ENCODE assay signal across 10 cellular contexts in the genomic region with DNA sequence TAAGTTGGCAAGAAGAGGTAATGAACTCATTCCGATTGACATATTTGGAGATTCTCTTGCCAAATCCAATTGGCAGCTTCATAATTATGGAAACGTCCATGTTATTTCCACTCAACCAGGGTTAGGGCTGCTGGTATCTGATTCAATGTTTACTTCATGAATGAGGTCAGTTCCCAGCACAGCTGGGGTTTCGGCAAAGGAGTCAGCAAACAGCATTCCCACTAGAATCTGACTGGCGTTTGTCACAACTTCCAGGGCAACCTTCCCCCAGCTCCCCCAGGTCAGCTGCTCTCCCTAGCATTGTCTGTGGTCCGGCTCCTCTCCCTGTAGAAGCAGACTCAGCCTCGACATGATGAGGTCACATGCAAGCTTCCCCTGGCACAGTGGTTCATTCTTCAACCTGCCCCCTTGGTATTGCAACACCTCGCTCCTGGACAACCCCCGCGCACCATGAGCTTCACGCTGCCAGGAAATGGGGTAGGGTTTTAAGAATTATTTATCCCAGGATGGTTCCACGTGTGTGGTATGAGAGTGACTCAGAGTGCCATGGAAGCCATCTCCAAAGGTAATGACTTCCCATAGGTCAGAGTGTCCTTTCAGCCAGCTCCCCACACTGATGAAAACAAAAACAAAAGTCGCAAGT.
DNase-seq lines count a peak whose midpoint lies in the region; ATAC-seq and TF ChIP-seq lines count a peak whose summit lies in the region.
"Had no signal": no experiment of that assay in that cellular context is flagged by ENCODE, and none has a peak within 500 bp of the region (broad histone marks: within the 10 kb centered on the region; RNA-seq: fewer than 3 reads in every experiment).

No MANE protein-coding gene starts in this region.

- H3K27ac Mint-ChIP-seq in Calu3 (ENCODE audit: unreplicated experiment), result no peak overlapping the region
- H3K27ac Mint-ChIP-seq: dendritic cell treated with granulocyte-macrophage colony-stimulating factor and Interleukin-4, amounts not matched to agents 40 ng/mL and 50 ng/mL, for 4 days had no signal

- no TSS peak for BruUV-seq in Calu3 (replicated peaks; lab: Mats Ljungman, UMichigan)

- ATAC-seq in GM19452 (IDR thresholded peaks at IDR 0.05; ENCODE audit: unreplicated experiment) (no peak), HG03354 (IDR thresholded peaks at IDR 0.05; ENCODE audit: poor library complexity, severe bottlenecking, unreplicated experiment) (no peak), GM21526 (IDR thresholded peaks at IDR 0.05; ENCODE audit: low FRiP score, unreplicated experiment) (no peak)

- intact Hi-C loops in Calu3 (cut with micrococcal nuclease; ENCODE audit: unreplicated experiment) (no loop called here), posterior vena cava (cut with DNase I) (no loop called here)

- peaks cover 34% of the 10 kb centered on the region for H3K4me1 Mint-ChIP-seq in Calu3 (ENCODE audit: low read depth, unreplicated experiment)

- peaks cover 11% of the 10 kb centered on the region for H3K27me3 Mint-ChIP-seq in Calu3 (ENCODE audit: unreplicated experiment)

- H3K4me3 ChIP-seq in foreskin fibroblast (ENCODE audit: low read depth in 1 of 2, low read length in 2 of 2), result no peak overlapping the region

- H3K9me3 Mint-ChIP-seq in Calu3 (ENCODE audit: low read depth, unreplicated experiment), result no peaks in the 10 kb centered on the region
- H3K9me3 Mint-ChIP-seq: dendritic cell treated with granulocyte-macrophage colony-stimulating factor and Interleukin-4, amounts not matched to agents 40 ng/mL and 50 ng/mL, for 4 days had no signal

- CTCF ChIA-PET in Calu3 (lab: Charles Lee), result no interaction called here

- TF ChIP-seq CTCF in Calu3 (IDR thresholded peaks at IDR 0.05; ENCODE audit: unreplicated experiment), result no peak
- no peak for TF ChIP-seq CTCF in foreskin fibroblast (IDR thresholded peaks at IDR 0.05; ENCODE audit: low read depth, low read length)

- no peaks in the 10 kb centered on the region for H3K36me3 Mint-ChIP-seq in Calu3 (ENCODE audit: insufficient read depth, unreplicated experiment)

- DNase-seq in Calu3, result peak; percentile 45
- peak; percentile 70 for DNase-seq in RPMI7951 (ENCODE audit: low read depth)
- DNase-seq in foreskin fibroblast, result peak; percentile 12 to 41
- DNase-seq in posterior vena cava (ENCODE audit: low spot score), result peak; percentile 89
- no peak for DNase-seq in activated CD4-positive, alpha-beta T cell treated with anti-CD3 and anti-CD28 coated beads, Interleukin-2, amount 50 U/mL, for 4 hours
- DNase-seq: NCI-H2171 treated with DMSO at 0.1 percent for 48 hours had no signal

- no peak overlapping the region for H3K4me3 Mint-ChIP-seq in Calu3 (ENCODE audit: low read depth, unreplicated experiment)
- H3K4me3 Mint-ChIP-seq: dendritic cell treated with granulocyte-macrophage colony-stimulating factor and Interleukin-4, amounts not matched to agents 40 ng/mL and 50 ng/mL, for 4 days had no signal

Comparison
In these comparisons a context has a peak if more than half of its experiments do, and no peak if none do; other contexts are left out.
1. DNase-seq: peak in Calu3 (single experiment), RPMI7951 (single experiment), foreskin fibroblast (2 of 2) and posterior vena cava (single experiment); none in activated CD4-positive, alpha-beta T cell treated with anti-CD3 and anti-CD28 coated beads, Interleukin-2, amount 50 U/mL, for 4 hours (0 of 2).